14 cellular contexts compared by ENCODE assay signal in the genomic region with DNA sequence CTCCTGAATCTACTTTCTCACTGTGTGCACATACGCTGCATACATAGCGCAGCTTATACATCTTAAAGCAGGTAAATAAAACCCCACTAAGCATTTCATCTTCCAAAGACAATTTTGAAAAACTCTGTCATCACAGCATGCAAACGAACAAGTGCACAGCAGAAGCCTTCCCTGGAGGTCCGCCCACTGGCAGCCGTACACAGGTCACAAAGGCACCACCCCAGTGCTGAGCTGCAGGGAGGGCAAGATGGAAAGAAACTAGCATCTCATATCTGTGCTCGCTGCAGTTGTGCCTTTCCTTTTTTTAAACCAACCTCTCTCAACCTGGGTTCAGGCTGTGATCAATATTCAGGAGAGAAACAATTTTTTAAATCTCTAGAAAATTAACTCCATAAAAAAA.
DNase-seq lines count a peak whose midpoint lies in the region; ATAC-seq and TF ChIP-seq lines count a peak whose summit lies in the region.
"Had no signal": no experiment of that assay in that cellular context is flagged by ENCODE, and none has a peak within 500 bp of the region (broad histone marks: within the 10 kb centered on the region; RNA-seq: fewer than 3 reads in every experiment).

No MANE protein-coding gene starts in this region.

- H3K79me2 ChIP-seq in H9 (ENCODE audit: insufficient read depth, low read length) = no peaks in the 10 kb centered on the region
- H3K79me2 ChIP-seq in OCI-LY7 (ENCODE audit: insufficient read depth, low read depth, low read length) = no peaks in the 10 kb centered on the region

- H4K20me1 ChIP-seq in H9 (ENCODE audit: control insufficient read depth, insufficient read depth, insufficient read length) = no peaks in the 10 kb centered on the region
- no peaks in the 10 kb centered on the region for H4K20me1 ChIP-seq in OCI-LY7 (ENCODE audit: insufficient read depth, low read length)

- DNase-seq in Calu3 (no peak), H9 (no peak), RWPE2 (ENCODE audit: low spot score) (no peak), islet precursor cell (peak; percentile 60), hepatic stellate cell (ENCODE audit: low spot score) (no peak), OCI-LY7 (ENCODE audit: low spot score) (no peak)
- DNase-seq: effector memory CD8-positive, alpha-beta T cell; stimulated activated CD4-positive, alpha-beta T cell treated with anti-CD3 and anti-CD28 coated beads, Interleukin-2, amount 100 ng/mL, for 48 hours; stimulated activated CD8-positive, alpha-beta memory T cell treated with anti-CD3 and anti-CD28 coated beads, Interleukin-4, amount 100 ng/mL, for 48 hours had no signal

- no peak overlapping the region for H2AK5ac ChIP-seq in H9 (ENCODE audit: insufficient read length, low read length)

- H2BK120ac ChIP-seq in H9 (ENCODE audit: low read depth, low read length, poor library complexity, severe bottlenecking) = no peak overlapping the region

- H3K4me1 ChIP-seq in H9 (ENCODE audit: insufficient read depth, low read length) (no peaks in the 10 kb centered on the region; the same call in 1 of the 2 replicates), RWPE2 (ENCODE audit: insufficient read depth, poor library complexity, severe bottlenecking) (peaks cover 42% of the 10 kb centered on the region), OCI-LY7 (ENCODE audit: insufficient read depth, low read length, poor library complexity, severe bottlenecking) (no peaks in the 10 kb centered on the region)

- H4K91ac ChIP-seq in H9 (ENCODE audit: insufficient read length, low read depth, low read length) = no peak overlapping the region

- no peak overlapping the region for H3K4me3 ChIP-seq in RWPE2 (ENCODE audit: severe bottlenecking)
- no peak overlapping the region for H3K4me3 ChIP-seq in OCI-LY7 (ENCODE audit: low read depth, low read length, poor library complexity, severe bottlenecking)

- no peaks in the 10 kb centered on the region for H3K9me3 ChIP-seq in H9 (ENCODE audit: control insufficient read depth, low read depth, low read length)
- H3K9me3 ChIP-seq in RWPE2 (ENCODE audit: severe bottlenecking) = peaks cover 2% of the 10 kb centered on the region
- no peaks in the 10 kb centered on the region for H3K9me3 ChIP-seq in OCI-LY7 (ENCODE audit: low read length)
- H3K9me3 ChIP-seq: neutrophil had no signal

- H3K27ac Mint-ChIP-seq in Calu3 (ENCODE audit: unreplicated experiment) = peak overlapping the region; percentile 45
- H3K27ac Mint-ChIP-seq in H9 = peak overlapping the region in 2 of 3 experiments; percentile 34 to 59; a peak in 2 of 7 replicates
- H3K27ac Mint-ChIP-seq: activated naive CD8-positive, alpha-beta T cell; effector memory CD8-positive, alpha-beta T cell had no signal

- no peaks in the 10 kb centered on the region; the same call in 1 of the 2 replicates for H3K36me3 ChIP-seq in RWPE2 (ENCODE audit: low read depth)
- H3K36me3 ChIP-seq in OCI-LY7 (ENCODE audit: insufficient read depth, low read length) = no peaks in the 10 kb centered on the region

- no peak overlapping the region for H2BK12ac ChIP-seq in H9 (ENCODE audit: insufficient read length, low read depth, low read length)

- H3K14ac ChIP-seq in H9 (ENCODE audit: insufficient read depth, low read length) = no peak overlapping the region

- H3K4me3 Mint-ChIP-seq in Calu3 (ENCODE audit: low read depth, unreplicated experiment) (no peak overlapping the region), H9 (no peak overlapping the region)
- H3K4me3 Mint-ChIP-seq: activated naive CD8-positive, alpha-beta T cell; effector memory CD8-positive, alpha-beta T cell had no signal

- H3K27me3 ChIP-seq in H9 (ENCODE audit: insufficient read depth, low read length) = no peaks in the 10 kb centered on the region
- no peaks in the 10 kb centered on the region for H3K27me3 ChIP-seq in RWPE2 (ENCODE audit: insufficient read depth, poor library complexity, severe bottlenecking)
- H3K27me3 ChIP-seq: neutrophil had no signal

- H3K9me2 ChIP-seq in OCI-LY7 (ENCODE audit: insufficient read depth, low read length) = no peaks in the 10 kb centered on the region

- no peak overlapping the region for H2BK5ac ChIP-seq in H9 (ENCODE audit: insufficient read length, low read length)

- CTCF ChIA-PET in Calu3 (lab: Charles Lee) (no interaction called here), OCI-LY7 (lab: Charles Lee; ENCODE audit: unreplicated experiment) (no interaction called here)

- H3K18ac ChIP-seq in H9 (ENCODE audit: insufficient read length, low read depth, low read length) = no peak overlapping the region

- intact Hi-C loops in Calu3 (cut with micrococcal nuclease; ENCODE audit: unreplicated experiment) = no loop called here
- intact Hi-C loops in OCI-LY7 (cut with micrococcal nuclease; ENCODE audit: unreplicated experiment) = no loop called here

- H2BK15ac ChIP-seq in H9 (ENCODE audit: low read depth, low read length) = no peak overlapping the region

- WGBS in H9 (ENCODE audit: extremely low coverage, insufficient read length, low lambda C conversion rate) = no CpG with 5 or more reads among the region's 6 CpGs

- H4K8ac ChIP-seq in H9 (replicated peaks; ENCODE audit: insufficient read length, low read depth, low read length) = no peak overlapping the region

- no peak for ATAC-seq in RWPE2 (ENCODE audit: low read depth)
- ATAC-seq in GM18520 (IDR thresholded peaks at IDR 0.05; ENCODE audit: unreplicated experiment) = no peak
- ATAC-seq: effector memory CD8-positive, alpha-beta T cell; sciatic nerve; SK-N-SH treated with all-trans-retinoic acid at 6 μM for 48 hours had no signal

- H3K23me2 ChIP-seq in H9 (ENCODE audit: insufficient read length, low read depth, low read length, poor library complexity, severe bottlenecking) = no peaks in the 10 kb centered on the region

- no peak overlapping the region for H2BK20ac ChIP-seq in H9 (ENCODE audit: low read depth, low read length, poor library complexity, severe bottlenecking)

- no peak overlapping the region for H4K5ac ChIP-seq in H9 (ENCODE audit: insufficient read length, low read depth, low read length)

- H3K9me3 Mint-ChIP-seq in Calu3 (ENCODE audit: low read depth, unreplicated experiment) = no peaks in the 10 kb centered on the region
- no peaks in the 10 kb centered on the region for H3K9me3 Mint-ChIP-seq in H9
- H3K9me3 Mint-ChIP-seq: effector memory CD8-positive, alpha-beta T cell had no signal

- no peak overlapping the region for H2AFZ ChIP-seq in H9 (ENCODE audit: low read length)
- H2AFZ ChIP-seq in OCI-LY7 (ENCODE audit: low read length) = no peak overlapping the region

- H3K79me1 ChIP-seq in H9 (ENCODE audit: insufficient read depth, low read depth, low read length, poor library complexity, severe bottlenecking) = peaks cover 2% of the 10 kb centered on the region

- TF ChIP-seq CTCF in Calu3 (IDR thresholded peaks at IDR 0.05; ENCODE audit: unreplicated experiment) (no peak), H9 (conservative IDR thresholded peaks at IDR 0.05) (no peak), RWPE2 (IDR thresholded peaks at IDR 0.05; ENCODE audit: poor library complexity, severe bottlenecking) (no peak), OCI-LY7 (conservative IDR thresholded peaks at IDR 0.05; ENCODE audit: low read length) (no peak)

- POLR2A ChIA-PET in OCI-LY7 (lab: Charles Lee) = interaction anchor here (1.1 to 1.2 kb wide), 2 partner anchors 18 to 218 kb away, joined by 3 to 4 read pairs; no protein-coding TSS in a partner anchor

- BruUV-seq in Calu3 (replicated peaks; lab: Mats Ljungman, UMichigan) (no TSS peak), OCI-LY7 (replicated peaks; lab: Mats Ljungman, UMichigan) (no TSS peak)

- H3K27me3 Mint-ChIP-seq in Calu3 (ENCODE audit: unreplicated experiment) (no peaks in the 10 kb centered on the region), H9 (ENCODE audit: low read depth) (no peaks in the 10 kb centered on the region)
- H3K27me3 Mint-ChIP-seq: activated naive CD8-positive, alpha-beta T cell; effector memory CD8-positive, alpha-beta T cell had no signal

- no peak overlapping the region for H3T11ph ChIP-seq in H9 (ENCODE audit: low read length)

- H3K4ac ChIP-seq in H9 (ENCODE audit: low read depth, low read length) = no peak overlapping the region

- H3K56ac ChIP-seq in H9 (ENCODE audit: insufficient read length, low read depth, low read length) = no peak overlapping the region

- H3K4me1 Mint-ChIP-seq in Calu3 (ENCODE audit: low read depth, unreplicated experiment) (no peaks in the 10 kb centered on the region), H9 (peaks cover 27 to 34% of the 10 kb centered on the region in 2 experiments)

- H3K27ac ChIP-seq in H9 (ENCODE audit: insufficient read length, low read depth, low read length) (no peak overlapping the region), RWPE2 (ENCODE audit: poor library complexity, severe bottlenecking) (peak overlapping the region; percentile 71), OCI-LY7 (ENCODE audit: low read depth, low read length, poor library complexity, severe bottlenecking) (no peak overlapping the region)
- H3K27ac ChIP-seq: neutrophil had no signal

- H3K9ac ChIP-seq in H9 (ENCODE audit: extremely low read depth, insufficient read length, low read length) = no peak overlapping the region

- H3K36me3 Mint-ChIP-seq in Calu3 (ENCODE audit: insufficient read depth, unreplicated experiment) = no peaks in the 10 kb centered on the region
- peaks cover 0 to 3% (median 0%) of the 10 kb centered on the region in 3 experiments; a peak in 2 of 7 replicates for H3K36me3 Mint-ChIP-seq in H9 (ENCODE audit: insufficient read depth in 1 of 3, low read depth in 3 of 3)

- no peak overlapping the region for H3K23ac ChIP-seq in H9 (ENCODE audit: insufficient read length, low read depth, low read length)

- H3K4me2 ChIP-seq in H9 (ENCODE audit: insufficient read depth, insufficient read length, low read length) (no peak overlapping the region), OCI-LY7 (ENCODE audit: low read length) (no peak overlapping the region)
